In the genomic region with DNA sequence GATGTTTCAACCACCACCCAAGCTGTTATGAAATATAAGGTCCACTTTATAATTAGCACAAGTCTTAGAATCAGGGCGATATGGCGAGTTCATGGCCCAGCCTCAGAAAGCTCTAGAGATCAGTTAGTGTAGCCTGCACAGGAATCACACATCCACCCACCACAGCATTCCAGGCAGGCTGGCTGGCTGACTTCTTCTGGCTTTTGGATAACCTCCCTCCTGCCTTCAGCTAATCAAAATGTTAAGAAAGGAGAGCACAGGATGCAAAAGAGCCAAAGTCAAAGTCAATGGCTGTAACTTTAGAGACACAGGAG, we compare ENCODE assay signal across 9 cellular contexts. TPM values are rescaled to one million over a fixed set of nuclear protein-coding genes. Genes with fewer than 3 reads are reported as not detected.
DNase-seq lines count a peak whose midpoint lies in the region; ATAC-seq, FAIRE-seq and TF ChIP-seq lines count a peak whose summit lies in the region.
"Had no signal": no experiment of that assay in that cellular context is flagged by ENCODE, and none has a peak within 500 bp of the region (broad histone marks: within the 10 kb centered on the region; RNA-seq: fewer than 3 reads in every experiment).

No MANE protein-coding gene starts in this region.

- WGBS in liver: 44% methylated on average over 2 of the region's 2 CpGs
- WGBS in HepG2 (ENCODE audit: low lambda C conversion rate): 96% methylated on average over 2 of the region's 2 CpGs
- WGBS in esophagus squamous epithelium, 2 donors: 68 to 79% methylated on average over 2 of the region's 2 CpGs
- WGBS in aorta, 2 donors: 0 to 5% methylated on average over 2 of the region's 2 CpGs

- intact Hi-C loops in HepG2 (cut with micrococcal nuclease; ENCODE audit: unreplicated experiment): no loop called here
- intact Hi-C loops in esophagus squamous epithelium (cut with DNase I): no loop called here
- intact Hi-C loops in aorta (cut with DNase I): no loop called here

- no peaks in the 10 kb centered on the region for H3K79me2 ChIP-seq in HepG2 (ENCODE audit: insufficient read depth, low read length)

- no peak for TF ChIP-seq RAD21 in liver (IDR thresholded peaks at IDR 0.05)
- TF ChIP-seq RAD21 in HepG2 (CRISPR knock-in tag; IDR thresholded peaks at IDR 0.05): no peak

- TF ChIP-seq CTCF in liver (IDR thresholded peaks at IDR 0.05; ENCODE audit: low read depth, low read length, missing input control) (no peak), HepG2 (CRISPR knock-in tag; IDR thresholded peaks at IDR 0.05) (no peak), esophagus squamous epithelium (IDR thresholded peaks at IDR 0.05) (no peak)

- H3K27ac ChIP-seq in liver (ENCODE audit: low read depth in 1 of 2, low read length in 2 of 2) (peak overlapping the region in 1 of 2 donors; percentile 40), HepG2 (ENCODE audit: extremely low read length, insufficient read depth, low read length) (no peak overlapping the region), esophagus squamous epithelium (peak overlapping the region in 3 of 4 donors; percentile 8 to 68 (median 67)), aorta (ENCODE audit: low read depth in 1 of 2, low read length in 2 of 2) (peak overlapping the region; percentile 36 to 88)
- H3K27ac ChIP-seq: HL-60 had no signal

- H3K36me3 ChIP-seq in liver (ENCODE audit: control insufficient read depth in 4 of 4, insufficient read depth in 3 of 4, low read depth in 1 of 4, low read length in 3 of 4) (no peaks in the 10 kb centered on the region), HepG2 (replicated peaks in 1 of 2; ENCODE audit: control insufficient read depth in 1 of 2, insufficient read depth in 2 of 2, low read length in 2 of 2) (no peaks in the 10 kb centered on the region), esophagus squamous epithelium (no peaks in the 10 kb centered on the region), aorta (ENCODE audit: control insufficient read depth in 1 of 2, insufficient read depth in 2 of 2, low read length in 1 of 2) (no peaks in the 10 kb centered on the region)

- H3K36me3 Mint-ChIP-seq in naive B cell: peaks cover 7 to 8% of the 10 kb centered on the region in 2 donors

- H3K4me1 ChIP-seq in liver (ENCODE audit: control insufficient read depth in 4 of 4, insufficient read depth in 4 of 4, low read length in 3 of 4) (peaks cover 14 to 51% (median 40%) of the 10 kb centered on the region in 4 donors), HepG2 (ENCODE audit: insufficient read depth, low read length) (peaks cover 25% of the 10 kb centered on the region), esophagus squamous epithelium (peaks cover 7 to 75% (median 27%) of the 10 kb centered on the region in 3 donors), aorta (ENCODE audit: control insufficient read depth in 1 of 2, insufficient read depth in 2 of 2, low read length in 2 of 2) (peaks cover 7 to 15% of the 10 kb centered on the region in 2 donors)

- no TSS peak for BruUV-seq in HepG2 (replicated peaks; lab: Mats Ljungman, UMichigan)

- H3K9me3 ChIP-seq in liver (ENCODE audit: control insufficient read depth in 4 of 4, low read length in 3 of 4) (no peaks in the 10 kb centered on the region), HepG2 (ENCODE audit: low read length) (no peaks in the 10 kb centered on the region), esophagus squamous epithelium (no peaks in the 10 kb centered on the region), aorta (ENCODE audit: control insufficient read depth, low read length) (no peaks in the 10 kb centered on the region)

- no peak overlapping the region for H3K4me2 ChIP-seq in HepG2 (ENCODE audit: low read depth, low read length)

- H3K27me3 Mint-ChIP-seq in naive B cell: no peaks in the 10 kb centered on the region

- H3K9me3 Mint-ChIP-seq in naive B cell: no peaks in the 10 kb centered on the region

- CTCF ChIA-PET in HepG2 (lab: Yijun Ruan, JAX; ENCODE audit: low intra/inter-chr PET ratio, low total read pairs): no interaction called here

- FAIRE-seq in HepG2 (lab: Jason Lieb, UNC): no peak

- H4K20me1 ChIP-seq in HepG2 (ENCODE audit: insufficient read depth, low read length): no peaks in the 10 kb centered on the region

- POLR2A ChIA-PET in HepG2 (lab: Yijun Ruan, JAX): no interaction called here

- peak overlapping the region in 4 of 8 donors; percentile 18 to 74 (median 52) for H3K4me3 Mint-ChIP-seq in naive B cell

- peaks cover 45 to 83% (median 68%) of the 10 kb centered on the region in 3 donors for H3K4me1 Mint-ChIP-seq in naive B cell

- TF ChIP-seq EP300 in HepG2 (IDR thresholded peaks at IDR 0.05; ENCODE audit: low read depth in 2 of 2, low read length in 2 of 2) (no peak), HepG2 (CRISPR knock-in tag; IDR thresholded peaks at IDR 0.05; ENCODE audit: borderline replicate concordance) (no peak)

- H2AFZ ChIP-seq in HepG2 (ENCODE audit: low read length): no peak overlapping the region

- TF ChIP-seq POLR2A in HepG2 (IDR thresholded peaks at IDR 0.05; ENCODE audit: insufficient read depth in 1 of 2, low read depth in 2 of 2, low read length in 2 of 2): no peak
- no peak for TF ChIP-seq POLR2A in esophagus squamous epithelium (IDR thresholded peaks at IDR 0.05)

- in situ Hi-C loops in HepG2 (cut with HindIII; ENCODE audit: extremely low pct_ligation_motif_present, low pct_unique_long_range_greater_than_20kb): no loop called here

- H3K27ac Mint-ChIP-seq in naive B cell: peak overlapping the region; percentile 65 to 96 (median 81)

- H3K27me3 ChIP-seq in liver (ENCODE audit: control insufficient read depth in 4 of 4, insufficient read depth in 4 of 4, low read length in 3 of 4) (no peaks in the 10 kb centered on the region), HepG2 (ENCODE audit: control insufficient read depth in 1 of 2, insufficient read depth in 2 of 2, low read length in 2 of 2) (peaks cover 0 to 1% of the 10 kb centered on the region in 2 experiments; a peak in 1 of 5 replicates), esophagus squamous epithelium (no peaks in the 10 kb centered on the region), aorta (ENCODE audit: control insufficient read depth in 1 of 2, insufficient read depth in 2 of 2, low read length in 1 of 2) (no peaks in the 10 kb centered on the region)

- H3K9ac ChIP-seq in liver (ENCODE audit: low read depth in 1 of 2, low read length in 2 of 2): no peak overlapping the region
- H3K9ac ChIP-seq in HepG2 (ENCODE audit: insufficient read depth, low read depth, low read length): no peak overlapping the region

- H3K4me3 ChIP-seq in liver (ENCODE audit: low read depth in 1 of 3, low read length in 3 of 3): no peak overlapping the region
- no peak overlapping the region for H3K4me3 ChIP-seq in HepG2 (replicated peaks in 1 of 3; ENCODE audit: insufficient read depth in 1 of 3, low read depth in 2 of 3, low read length in 3 of 3)
- H3K4me3 ChIP-seq in esophagus squamous epithelium: no peak overlapping the region
- no peak overlapping the region for H3K4me3 ChIP-seq in aorta (ENCODE audit: low read length in 2 of 2)

- no peak for ATAC-seq in HepG2
- no peak for ATAC-seq in naive B cell (ENCODE audit: low read depth in 2 of 2)
- ATAC-seq in aorta (ENCODE audit: low FRiP score): peak; percentile 68
- no peak for ATAC-seq in HG03135 (IDR thresholded peaks at IDR 0.05; ENCODE audit: unreplicated experiment)

- DNase-seq in HepG2 (ENCODE audit: low spot score): no peak
- no peak for DNase-seq in esophagus squamous epithelium (lab: John Stamatoyannopoulos, UW)
- DNase-seq in naive B cell: no peak
- DNase-seq in aorta: peak; percentile 70 to 80
- no peak for DNase-seq in cerebellar nuclear complex (lab: John Stamatoyannopoulos, UW)
- no peak for DNase-seq in NCI-H748 (lab: John Stamatoyannopoulos, UW; ENCODE audit: unreplicated experiment)

TF ChIP-seq in liver, 16 proteins besides CTCF, POLR2A, EP300 and RAD21 (continues in another document):
- no peak for TF ChIP-seq YY1 (IDR thresholded peaks at IDR 0.05)
- TF ChIP-seq NR2F2 (IDR thresholded peaks at IDR 0.05): peak; percentile 65
- no peak for TF ChIP-seq EGR1 (IDR thresholded peaks at IDR 0.05; ENCODE audit: low read depth in 2 of 2)
- TF ChIP-seq FOXA1 (IDR thresholded peaks at IDR 0.05): no peak

TF ChIP-seq in HepG2, 621 proteins besides CTCF, POLR2A, EP300 and RAD21 (continues in another document):
- TF ChIP-seq ZNF124 (CRISPR knock-in tag; IDR thresholded peaks at IDR 0.05) (no peak), ZNF616 (CRISPR knock-in tag; IDR thresholded peaks at IDR 0.05; ENCODE audit: low read depth) (no peak), SRSF4 (IDR thresholded peaks at IDR 0.05; ENCODE audit: low read depth, low read length, poor library complexity, severe bottlenecking) (no peak)

RNA-seq across cellular contexts. Expression of a gene that starts 15.3 kb away (rescaled TPM):
- total RNA-seq in liver (10 to 100 TPM in 1 of 2 donors, 1 to 10 TPM in 1; 9.9 to 17.9 TPM), HepG2 (2016; rRNA removed; fragmentation: Illumina TruSeq; extraction: Trizol) (0.09 TPM in 1 of 2 replicates, not detected in the other), esophagus squamous epithelium (10 to 100 TPM in 3 of 4 donors, 1 to 10 TPM in 1; 8.5 to 33.8 (median 18.0) TPM), aorta (10 to 100 TPM; 79.9 to 93.1 TPM)
- polyA plus RNA-seq in liver (10 to 100 TPM in 1 of 2 donors, 1 to 10 TPM in 1; 3.5 to 13.7 TPM), HepG2 (2011; rRNA removed) (0.09 and 0.16 TPM in 2 replicates), naive B cell (ENCODE audit: low read depth in 6 of 6) (100 to 1,000 TPM in 5 of 6 donors, 10 to 100 TPM in 1; 71.3 to 177 (median 131) TPM), aorta (10 to 100 TPM; 26.5 to 62.6 TPM)
- total RNA-seq in HepG2 (2016; cell fraction: cytosol; rRNA removed; fragmentation: Illumina TruSeq; extraction: Trizol; ENCODE audit: low read depth): not detected in 2 replicates
- 0.06 TPM in 1 of 2 replicates, not detected in the other for total RNA-seq in HepG2 (2016; cell fraction: insoluble cytoplasmic fraction; rRNA removed; fragmentation: Illumina TruSeq; extraction: Trizol)
- total RNA-seq in HepG2 (2016; cell fraction: membrane; rRNA removed; fragmentation: Illumina TruSeq; extraction: Trizol): not detected in 2 replicates
- not detected in 2 replicates for total RNA-seq in HepG2 (2016; cell fraction: nucleus; rRNA removed; fragmentation: Illumina TruSeq; extraction: Trizol)
- polyA plus RNA-seq in HepG2 (2011; cell fraction: cytosol; rRNA removed): 0.05 and 0.09 TPM in 2 replicates
- polyA plus RNA-seq in HepG2 (2011; cell fraction: nucleus; rRNA removed): 0.26 TPM in 1 of 2 replicates, not detected in the other
- 0.11 TPM in 1 of 2 replicates, not detected in the other for polyA plus RNA-seq in HepG2 (2012)
- not detected in 2 replicates for polyA plus RNA-seq in HepG2 (2016; cell fraction: cytosol; fragmentation: Illumina TruSeq; extraction: Trizol; ENCODE audit: low read depth)
- 0.25 TPM in 1 of 2 replicates, not detected in the other for polyA plus RNA-seq in HepG2 (2016; cell fraction: insoluble cytoplasmic fraction; fragmentation: Illumina TruSeq; extraction: Trizol; ENCODE audit: low read depth)
- not detected in 2 replicates for polyA plus RNA-seq in HepG2 (2016; cell fraction: membrane; fragmentation: Illumina TruSeq; extraction: Trizol; ENCODE audit: low read depth)
- not detected in 2 replicates for polyA plus RNA-seq in HepG2 (2016; cell fraction: nucleus; fragmentation: Illumina TruSeq; extraction: Trizol; ENCODE audit: insufficient read depth, low read depth)
- polyA minus RNA-seq in HepG2 (2011; rRNA and poly(A)+ RNA removed; ENCODE audit: low replicate concordance): 0.18 and 30.8 TPM in 2 replicates
- not detected in 2 replicates for polyA minus RNA-seq in HepG2 (2011; cell fraction: cytosol; rRNA and poly(A)+ RNA removed)
- polyA minus RNA-seq in HepG2 (2011; cell fraction: nucleus; rRNA and poly(A)+ RNA removed): 0.52 TPM in 1 of 2 replicates, not detected in the other

Comparison
In these comparisons a context has a peak if more than half of its experiments do, and no peak if none do; other contexts are left out.
1. RNA of a gene that starts 15.3 kb away (total RNA-seq): 79.9 to 93.1 TPM in aorta, 8.5 to 33.8 TPM in esophagus squamous epithelium and 9.9 to 17.9 TPM in liver; 0.06 to 0.09 TPM in HepG2; every median in the first group is over 4 times any median in the second.
2. DNase-seq: peak in aorta (2 of 2); none in HepG2 (single experiment), esophagus squamous epithelium (single experiment), naive B cell (single experiment), cerebellar nuclear complex (0 of 2) and NCI-H748 (single experiment).